Comparison of ENCODE assay signal across 10 cellular contexts in genomic region chr1:162182090-162182489, GRCh38.
"Had no signal": no experiment of that assay in that cellular context is flagged by ENCODE, and none has a peak within 500 bp of the region (broad histone marks: within the 10 kb centered on the region; RNA-seq: fewer than 3 reads in every experiment).

No MANE protein-coding gene starts in this region.

- DNase-seq: GOT3, H7, H9, HFFc6 had no signal

- H3K36me3 ChIP-seq: HAP-1 had no signal

- H2AFZ ChIP-seq: GM23248, GM23338 had no signal

- H3K27ac ChIP-seq: GM23248 had no signal

- H3K4me3 ChIP-seq: GM23248, GM23338, HAP-1 had no signal

- ATAC-seq: GM23338, HCT116 had no signal

- H3K9ac ChIP-seq: GM23248 had no signal

- H3K4me2 ChIP-seq: GM23338 had no signal

- FAIRE-seq: H1, H54 had no signal

- H3K9me3 ChIP-seq: HAP-1 had no signal
